ENCODE assay signal across 16 cellular contexts in genomic region chr11:47723041-47723440, GRCh38. TPM values are rescaled to one million over a fixed set of nuclear protein-coding genes. Genes with fewer than 3 reads are reported as not detected.
"Had no signal": no experiment of that assay in that cellular context is flagged by ENCODE, and none has a peak within 500 bp of the region (broad histone marks: within the 10 kb centered on the region; RNA-seq: fewer than 3 reads in every experiment).

No MANE protein-coding gene starts in this region.

- H3K27me3 ChIP-seq: ascending aorta, breast epithelium, gastroesophageal sphincter, sigmoid colon had no signal

- H3K9me3 ChIP-seq: ascending aorta, breast epithelium, gastroesophageal sphincter, prostate gland, sigmoid colon, thoracic aorta had no signal

- H3K4me1 ChIP-seq: breast epithelium, prostate gland, sigmoid colon had no signal

- ATAC-seq: activated CD8-positive, alpha-beta memory T cell treated with anti-CD3 and anti-CD28 coated beads, Interleukin-2, amount 10 ng/mL, durations not matched to agents 7 days and 5 days had no signal

- H3K4me3 ChIP-seq: ascending aorta, breast epithelium, gastroesophageal sphincter, prostate gland, sigmoid colon, thoracic aorta had no signal

- H3K27ac ChIP-seq: breast epithelium, prostate gland, sigmoid colon had no signal

- DNase-seq: activated CD4-positive, alpha-beta T cell treated with anti-CD3 and anti-CD28 coated beads, Interleukin-2, amount 50 U/mL, for 4 hours; activated CD4-positive, CD25-positive, alpha-beta regulatory T cell treated with anti-CD3 and anti-CD28 coated beads, Interleukin-2, amount 50 U/mL, for 72 hours; activated CD8-positive, alpha-beta memory T cell treated with anti-CD3 and anti-CD28 coated beads, Interleukin-2, amount 10 ng/mL, durations not matched to agents 7 days and 5 days; activated effector memory CD4-positive, alpha-beta T cell treated with Interleukin-2 at 50 U/mL for 16 hours; activated naive CD8-positive, alpha-beta T cell treated with anti-CD3 and anti-CD28 coated beads, Interleukin-2, amount 10 ng/mL, durations not matched to agents 7 days and 5 days; activated T-cell treated with anti-CD3 and anti-CD28 coated beads, Interleukin-2, amount 50 U/mL, for 1 hour; erythroblast; mesendoderm; sigmoid colon; stimulated activated CD4-positive, alpha-beta T cell treated with anti-CD3 and anti-CD28 coated beads, Interleukin-12 subunit alpha, Interleukin-12 subunit beta, amount 100 ng/mL, for 4 hours; stimulated activated CD4-positive, alpha-beta T cell treated with anti-CD3 and anti-CD28 coated beads, Interleukin-2, amount 100 ng/mL, for 24 hours had no signal

RNA-seq across cellular contexts. Expression of gene AGBL2, which starts 7.9 kb away (rescaled TPM):
- total RNA-seq: ascending aorta had no signal
